24 cellular contexts compared by ENCODE assay signal in the genomic region with DNA sequence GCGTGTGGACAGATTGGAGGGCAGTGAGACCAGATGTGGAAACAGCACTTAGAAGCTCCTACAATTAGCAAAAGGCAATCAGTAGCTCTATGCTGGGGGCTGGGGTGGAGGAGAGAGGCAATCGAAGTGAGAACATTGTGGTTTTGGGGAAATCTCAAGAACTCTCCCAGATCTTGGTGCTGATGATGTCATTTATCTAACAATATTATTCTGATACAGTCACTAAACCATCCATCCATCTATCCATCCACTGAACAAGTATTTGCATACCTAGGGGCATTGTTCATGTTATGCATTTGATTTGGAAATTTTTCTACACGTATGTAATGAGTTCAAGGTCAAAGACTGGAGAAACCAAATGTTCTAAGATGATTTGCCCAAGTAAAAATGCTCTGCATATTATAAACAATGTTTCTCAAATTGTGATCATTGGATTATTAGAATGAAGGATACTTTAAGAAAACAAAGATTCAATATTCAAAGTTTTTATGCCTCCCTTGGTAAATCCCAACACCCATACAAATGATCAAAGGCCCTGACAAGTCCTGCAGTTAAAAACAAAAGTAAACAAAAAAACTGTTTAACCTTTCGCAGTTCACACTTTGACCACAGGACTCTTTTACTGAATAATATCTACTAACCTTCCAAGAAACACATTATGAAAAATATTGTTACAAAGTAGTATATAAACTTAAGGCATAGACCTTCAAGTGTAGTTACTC.
"Had no signal": no experiment of that assay in that cellular context is flagged by ENCODE, and none has a peak within 500 bp of the region (broad histone marks: within the 10 kb centered on the region; RNA-seq: fewer than 3 reads in every experiment).

No MANE protein-coding gene starts in this region.

- H3K27ac ChIP-seq: KMS-11, RWPE1 had no signal

- H3K36me3 Mint-ChIP-seq: T-cell had no signal

- H3K4me3 Mint-ChIP-seq: T-cell; T-helper 1 cell treated with Interleukin-12 subunit alpha and Interleukin-12 subunit beta and Interleukin-4 antibody, amounts not matched to agents 30 μg/mL and 1 μg/mL, for 36 hours had no signal

- DNase-seq: IMR-90, Kasumi-1, MM.1S, NCI-H1092 treated with DMSO at 0.1 percent for 48 hours, NCI-H1436, NCI-H187, NCI-H2029, NCI-H2081 treated with DMSO at 0.1 percent for 48 hours, NCI-H2171, NCI-H226, NCI-H446, NCI-H510A, NCI-H524 treated with DMSO at 0.1 percent for 48 hours, NCI-H69, NCI-H774, PC-3, SHP77, SK-N-SH, SW 1271, T-cell had no signal

- H3K4me1 Mint-ChIP-seq: T-cell had no signal

- ATAC-seq: Panc1, PC-3, T-cell had no signal

- H3K9me3 ChIP-seq: SK-N-SH had no signal

- H3K27ac Mint-ChIP-seq: T-cell; T-helper 1 cell treated with Interleukin-12 subunit alpha and Interleukin-12 subunit beta and Interleukin-4 antibody, amounts not matched to agents 30 μg/mL and 1 μg/mL, for 36 hours had no signal
